In the genomic region with DNA sequence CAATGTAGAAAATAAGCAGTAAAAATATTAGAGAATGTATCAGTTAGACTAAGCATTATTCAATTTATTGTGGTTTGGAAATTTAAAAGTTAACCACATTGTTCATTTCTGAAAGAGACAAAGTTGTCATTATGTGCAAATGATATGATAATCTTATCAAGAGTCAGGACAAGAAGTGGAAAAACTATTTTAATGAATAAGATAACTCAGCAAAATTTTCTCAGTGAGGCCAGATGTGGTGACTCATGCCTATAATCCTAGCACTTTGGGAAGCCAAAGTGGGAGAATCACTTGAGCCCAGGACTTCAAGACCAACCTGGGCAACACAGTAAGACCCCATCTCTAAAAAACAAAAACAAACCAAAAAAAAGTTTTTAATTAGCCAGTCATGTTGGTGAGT, we compare ENCODE assay signal across 26 cellular contexts.
"Had no signal": no experiment of that assay in that cellular context is flagged by ENCODE, and none has a peak within 500 bp of the region (broad histone marks: within the 10 kb centered on the region; RNA-seq: fewer than 3 reads in every experiment).

No MANE protein-coding gene starts in this region.

- H3K4me3 ChIP-seq: left lung, lung, sigmoid colon, uterus had no signal

- H3K27me3 ChIP-seq: left lung, sigmoid colon, uterus had no signal

- FAIRE-seq: endothelial cell of umbilical vein had no signal

- ATAC-seq: activated CD4-positive, CD25-positive, alpha-beta regulatory T cell treated with anti-CD3 and anti-CD28 coated beads, Interleukin-2, amount 50 U/mL, for 24 hours; activated CD8-positive, alpha-beta memory T cell treated with anti-CD3 and anti-CD28 coated beads, Interleukin-2, amount 10 ng/mL, durations not matched to agents 7 days and 5 days; esophagus mucosa; left lung; naive thymus-derived CD4-positive, alpha-beta T cell; stimulated activated naive B cell treated with anti-CD40 and anti-IgM and Interleukin-4, amounts not matched to agents 10 μg/mL and 1 μg/mL and 100 μg/mL, for 72 hours had no signal

- H3K36me3 ChIP-seq: left lung, sigmoid colon, uterus had no signal

- H3K4me1 ChIP-seq: left lung, sigmoid colon, uterus had no signal

- DNase-seq: activated CD4-positive, alpha-beta memory T cell treated with anti-CD3 and anti-CD28 coated beads, Interleukin-2, amount 10 ng/mL, durations not matched to agents 7 days and 5 days; activated CD4-positive, alpha-beta T cell treated with anti-CD3 and anti-CD28 coated beads, Interleukin-2, amount 10 ng/mL, durations not matched to agents 24 days and 14 days; activated CD8-positive, alpha-beta memory T cell treated with anti-CD3 and anti-CD28 coated beads, Interleukin-2, amount 10 ng/mL, durations not matched to agents 7 days and 5 days; activated effector memory CD4-positive, alpha-beta T cell treated with anti-CD3 and anti-CD28 coated beads, Interleukin-2, amount 50 U/mL, for 16 hours; activated naive CD4-positive, alpha-beta T cell treated with anti-CD3 and anti-CD28 coated beads, Interleukin-2, amount 10 ng/mL, durations not matched to agents 7 days and 5 days; activated T-cell treated with anti-CD3 and anti-CD28 coated beads for 4 hours; anterior cingulate cortex; central memory CD4-positive, alpha-beta T cell; effector memory CD4-positive, alpha-beta T cell; immature natural killer cell; kidney glomerular epithelial cell; left lung; naive thymus-derived CD4-positive, alpha-beta T cell; occipital lobe; posterior cingulate gyrus; sigmoid colon; stimulated activated CD4-positive, alpha-beta T cell treated with anti-CD3 and anti-CD28 coated beads, Interleukin-2, amount 100 ng/mL, for 48 hours; stimulated activated CD8-positive, alpha-beta memory T cell treated with anti-CD3 and anti-CD28 coated beads, Interleukin-4, amount 100 ng/mL, for 48 hours; stimulated activated naive B cell treated with anti-CD40 and anti-IgM and Interleukin-4, amounts not matched to agents 10 μg/mL and 1 μg/mL and 100 μg/mL, for 72 hours; T-helper 9 cell; trophoblast cell; uterus had no signal

- H3K27ac ChIP-seq: left lung, sigmoid colon, uterus had no signal

- H3K9me3 ChIP-seq: uterus had no signal
